ENCODE assay signal across 11 cellular contexts in genomic region chr19:1489463-1489971, GRCh38. TPM values are rescaled to one million over a fixed set of nuclear protein-coding genes. Genes with fewer than 3 reads are reported as not detected.
DNase-seq lines count a peak whose midpoint lies in the region; ATAC-seq and TF ChIP-seq lines count a peak whose summit lies in the region.
"Had no signal": no experiment of that assay in that cellular context is flagged by ENCODE, and none has a peak within 500 bp of the region (broad histone marks: within the 10 kb centered on the region; RNA-seq: fewer than 3 reads in every experiment).

No MANE protein-coding gene starts in this region.

- peak overlapping the region; percentile 65 to 87 (median 74) for H3K27ac ChIP-seq in tibial nerve

- H3K9me3 Mint-ChIP-seq in activated T-cell treated with anti-CD3 and anti-CD28 coated beads, Interleukin-2, amount 50 U/mL, for 4 hours, result no peaks in the 10 kb centered on the region
- no peaks in the 10 kb centered on the region for H3K9me3 Mint-ChIP-seq in brain
- no peaks in the 10 kb centered on the region for H3K9me3 Mint-ChIP-seq in memory B cell

- peaks cover 0 to 22% (median 13%) of the 10 kb centered on the region in 4 donors for H3K4me1 ChIP-seq in tibial nerve

- no peaks in the 10 kb centered on the region for H3K27me3 Mint-ChIP-seq in activated T-cell treated with anti-CD3 and anti-CD28 coated beads, Interleukin-2, amount 50 U/mL, for 4 hours (ENCODE audit: low read depth)
- H3K27me3 Mint-ChIP-seq in brain, result peaks cover 10% of the 10 kb centered on the region
- peaks cover 1% of the 10 kb centered on the region for H3K27me3 Mint-ChIP-seq in memory B cell

- no peak for TF ChIP-seq EP300 in tibial nerve (IDR thresholded peaks at IDR 0.05)

- H3K27ac Mint-ChIP-seq in brain (peak overlapping the region in 3 of 5 experiments; percentile 62 to 78 (median 63)), memory B cell (no peak overlapping the region)

- H3K27me3 ChIP-seq in tibial nerve, result peaks cover 0 to 10% of the 10 kb centered on the region in 2 donors

- H3K9me3 ChIP-seq in tibial nerve, result no peaks in the 10 kb centered on the region

- TF ChIP-seq CTCF in brain (conservative IDR thresholded peaks at IDR 0.05), result no peak
- no peak for TF ChIP-seq CTCF in tibial nerve (IDR thresholded peaks at IDR 0.05)
- TF ChIP-seq CTCF in GM10266 (IDR thresholded peaks at IDR 0.05; ENCODE audit: control insufficient read depth, insufficient read depth, low read depth, missing control alignments), result no peak

- no peak for TF ChIP-seq POLR2A in tibial nerve (IDR thresholded peaks at IDR 0.05)

- no peak for ATAC-seq in activated T-cell treated with anti-CD3 and anti-CD28 coated beads, Interleukin-2, amount 50 U/mL, for 4 hours
- ATAC-seq in memory B cell (ENCODE audit: low read depth), result no peak

- H3K36me3 Mint-ChIP-seq in activated T-cell treated with anti-CD3 and anti-CD28 coated beads, Interleukin-2, amount 50 U/mL, for 4 hours (ENCODE audit: insufficient read depth), result no peaks in the 10 kb centered on the region
- H3K36me3 Mint-ChIP-seq in brain (no peaks in the 10 kb centered on the region), memory B cell (no peaks in the 10 kb centered on the region)

- WGBS in tibial nerve, 2 donors, result 51 to 71% methylated on average over 9 to 16 of the region's 22 CpGs

- peak overlapping the region; percentile 41 to 63 (median 51) for H3K4me3 ChIP-seq in tibial nerve

- no peaks in the 10 kb centered on the region for H3K36me3 ChIP-seq in tibial nerve

- peaks cover 12% of the 10 kb centered on the region for H3K4me1 Mint-ChIP-seq in activated T-cell treated with anti-CD3 and anti-CD28 coated beads, Interleukin-2, amount 50 U/mL, for 4 hours (ENCODE audit: low read depth)
- H3K4me1 Mint-ChIP-seq in brain (peaks cover 21% of the 10 kb centered on the region), memory B cell (peaks cover 5% of the 10 kb centered on the region)

- peak overlapping the region; percentile 37 for H3K4me3 Mint-ChIP-seq in activated T-cell treated with anti-CD3 and anti-CD28 coated beads, Interleukin-2, amount 50 U/mL, for 4 hours
- H3K4me3 Mint-ChIP-seq in brain (peak overlapping the region; percentile 55 to 90 (median 69)), memory B cell (peak overlapping the region; percentile 47)

- DNase-seq in activated T-cell treated with anti-CD3 and anti-CD28 coated beads, Interleukin-2, amount 50 U/mL, for 4 hours, result no peak
- DNase-seq in activated T-cell treated with anti-CD3 and anti-CD28 coated beads, Interleukin-2, amount 50 U/mL, for 1 hour, result no peak
- DNase-seq in memory B cell (ENCODE audit: low spot score in 2 of 2) (no peak), tibial nerve (ENCODE audit: low spot score in 2 of 2) (no peak), HCEC 1CT (no peak), GM10266 (ENCODE audit: extremely low spot score) (no peak)
- DNase-seq in stimulated activated CD4-positive, alpha-beta T cell treated with anti-CD3 and anti-CD28 coated beads, Interleukin-4, amount 100 ng/mL, for 1 hour, result no peak

RNA-seq across cellular contexts. Expression of gene PCSK4, which starts 0.6 kb away (rescaled TPM):
- total RNA-seq in activated T-cell treated with anti-CD3 and anti-CD28 coated beads, Interleukin-2, amount 50 U/mL, for 4 hours, result under 1 TPM; 0.46 to 0.50 (median 0.49) TPM
- polyA plus RNA-seq in brain (ENCODE audit: insufficient read depth, low read depth, low replicate concordance), result 3.9 TPM
- total RNA-seq in tibial nerve, result 1 to 10 TPM; 1.3 to 4.9 (median 2.2) TPM

RNA-seq across cellular contexts. Expression of gene REEP6, which starts 1.5 kb away (rescaled TPM):
- total RNA-seq in activated T-cell treated with anti-CD3 and anti-CD28 coated beads, Interleukin-2, amount 50 U/mL, for 4 hours, result 1 to 10 TPM; 1.8 to 3.4 (median 1.9) TPM
- polyA plus RNA-seq in brain (ENCODE audit: insufficient read depth, low read depth, low replicate concordance), result 10.4 TPM
- 1 to 10 TPM; 1.2 to 4.6 (median 2.9) TPM for total RNA-seq in tibial nerve

RNA-seq across cellular contexts. Expression of gene C19orf25, which starts 10.5 kb away (rescaled TPM):
- 10 to 100 TPM; 31.0 to 32.1 (median 32.0) TPM for total RNA-seq in activated T-cell treated with anti-CD3 and anti-CD28 coated beads, Interleukin-2, amount 50 U/mL, for 4 hours
- 101 TPM for polyA plus RNA-seq in brain (ENCODE audit: insufficient read depth, low read depth, low replicate concordance)
- 10 to 100 TPM; 22.4 to 47.4 (median 33.8) TPM for total RNA-seq in tibial nerve

RNA-seq across cellular contexts. Expression of gene ADAMTSL5, which starts 23.3 kb away (rescaled TPM):
- total RNA-seq in activated T-cell treated with anti-CD3 and anti-CD28 coated beads, Interleukin-2, amount 50 U/mL, for 4 hours, result 1 to 10 TPM; 5.8 to 9.7 (median 6.8) TPM
- 0.49 TPM for polyA plus RNA-seq in brain (ENCODE audit: insufficient read depth, low read depth, low replicate concordance)
- 10 to 100 TPM; 17.4 to 54.8 (median 42.6) TPM for total RNA-seq in tibial nerve
- total RNA-seq: cerebellum had no signal

RNA-seq across cellular contexts. Expression of gene PLK5, which starts 34.4 kb away (rescaled TPM):
- not detected for total RNA-seq in activated T-cell treated with anti-CD3 and anti-CD28 coated beads, Interleukin-2, amount 50 U/mL, for 4 hours
- 1.1 TPM for polyA plus RNA-seq in brain (ENCODE audit: insufficient read depth, low read depth, low replicate concordance)
- 1 to 10 TPM in 2 of 4 donors, under 1 TPM in 2; 0.21 to 6.3 (median 1.1) TPM for total RNA-seq in tibial nerve
- total RNA-seq: Daoy, HT1080 had no signal
